Comparison of ENCODE assay signal across 8 cellular contexts in genomic region chr14:23302290-23303225, GRCh38. TPM values are rescaled to one million over a fixed set of nuclear protein-coding genes. Genes with fewer than 3 reads are reported as not detected.
DNase-seq lines count a peak whose midpoint lies in the region; ATAC-seq lines count a peak whose summit lies in the region.

Gene PPP1R3E, minus strand, starts transcription at chr14:23302859. Its CDS starts 283 bp downstream, at chr14:23302576.

- no peaks in the 10 kb centered on the region for H3K9me3 Mint-ChIP-seq in central memory CD8-positive, alpha-beta T cell

- peaks cover 14% of the 10 kb centered on the region for H3K36me3 Mint-ChIP-seq in central memory CD8-positive, alpha-beta T cell (ENCODE audit: insufficient read depth)

- intact Hi-C loops in left colon (cut with DNase I, micrococcal nuclease) = no loop called here

- peak within 1 kb of the TSS; percentile 93 for H3K27ac Mint-ChIP-seq in central memory CD8-positive, alpha-beta T cell (ENCODE audit: low read depth)

- H3K27me3 Mint-ChIP-seq in central memory CD8-positive, alpha-beta T cell = peaks cover 20% of the 10 kb centered on the region

- ATAC-seq in HG03066 (IDR thresholded peaks at IDR 0.05; ENCODE audit: low read depth, unreplicated experiment) = peak; percentile 32
- peak; percentile 33 to 37 for ATAC-seq in activated CD4-positive, CD25-positive, alpha-beta regulatory T cell treated with anti-CD3 and anti-CD28 coated beads, Interleukin-2, amount 50 U/mL, for 24 hours
- peak; percentile 41 for ATAC-seq in central memory CD8-positive, alpha-beta T cell (replicated peaks; ENCODE audit: extremely low read depth, poor library complexity, severe bottlenecking)
- peak; percentile 44 for ATAC-seq in left colon

- DNase-seq in SKM-1 treated with dmso at 0.1 percent for 144 hours (lab: John Stamatoyannopoulos, UW; ENCODE audit: unreplicated experiment) (peak; percentile 9), SKM-1 (lab: John Stamatoyannopoulos, UW; ENCODE audit: unreplicated experiment) (no peak), NCI-H2196 (lab: John Stamatoyannopoulos, UW; ENCODE audit: unreplicated experiment) (peak; percentile 69), left colon (peak; percentile 86 to 87)
- peak; percentile 63 to 65 for DNase-seq in central memory CD8-positive, alpha-beta T cell (ENCODE audit: low spot score in 2 of 2)
- DNase-seq in stimulated activated CD4-positive, alpha-beta T cell treated with anti-CD3 and anti-CD28 coated beads, Interleukin-1b, Interleukin-23, amount 100 ng/mL, for 48 hours = peak; percentile 90

- peaks cover 34% of the 10 kb centered on the region for H3K4me1 Mint-ChIP-seq in central memory CD8-positive, alpha-beta T cell

- peak within 1 kb of the TSS; percentile 97 for H3K4me3 Mint-ChIP-seq in central memory CD8-positive, alpha-beta T cell

RNA-seq across cellular contexts. Expression of gene PPP1R3E, which starts in this region (rescaled TPM):
- total RNA-seq in left colon = 10 to 100 TPM; 10.8 to 11.2 TPM
